In genomic region chr1:225428066-225428878, GRCh38 we compare ENCODE assay signal across 8 cellular contexts. TPM values are rescaled to one million over a fixed set of nuclear protein-coding genes. Genes with fewer than 3 reads are reported as not detected.
DNase-seq lines count a peak whose midpoint lies in the region; ATAC-seq and TF ChIP-seq lines count a peak whose summit lies in the region.

No MANE protein-coding gene starts in this region.

- peaks cover 30% of the 10 kb centered on the region for H4K20me1 ChIP-seq in OCI-LY7 (ENCODE audit: insufficient read depth, low read length)

- intact Hi-C loops in OCI-LY7 (cut with micrococcal nuclease; ENCODE audit: unreplicated experiment): loop anchor here (1.0 to 10.0 kb wide), 7 partner anchors 8 to 993 kb away; partner anchors contain the start of genes ENAH, H3-3A, LEFTY2 and WDR26

- peak; percentile 85 for ATAC-seq in GM21515 (IDR thresholded peaks at IDR 0.05; ENCODE audit: unreplicated experiment)

- H2AFZ ChIP-seq in OCI-LY7 (ENCODE audit: low read length): peak overlapping the region; percentile 38; the same call in 1 of the 2 replicates

- TSS peak; percentile 94 for BruUV-seq in OCI-LY7 (replicated peaks; lab: Mats Ljungman, UMichigan)

- peak; percentile 98 for DNase-seq in DMS 273 (lab: John Stamatoyannopoulos, UW; ENCODE audit: unreplicated experiment)
- DNase-seq in OCI-LY7 (ENCODE audit: low spot score): peak; percentile 95
- DNase-seq in activated T-cell treated with anti-CD3 and anti-CD28 coated beads, Interleukin-2, amount 50 U/mL, for 1 hour: peak; percentile 94
- DNase-seq in epithelial cell of proximal tubule (ENCODE audit: low read depth): no peak
- peak; percentile 91 for DNase-seq in stimulated activated CD8-positive, alpha-beta memory T cell treated with anti-CD3 and anti-CD28 coated beads, Interleukin-4, amount 100 ng/mL, for 48 hours

- H3K36me3 ChIP-seq in HUES64 (ENCODE audit: insufficient read depth, low read length): no peaks in the 10 kb centered on the region
- peaks cover 38% of the 10 kb centered on the region for H3K36me3 ChIP-seq in OCI-LY7 (ENCODE audit: insufficient read depth, low read length)
- H3K36me3 ChIP-seq in mucosa of stomach (ENCODE audit: control insufficient read depth, insufficient read depth, low read length): no peaks in the 10 kb centered on the region

- CTCF ChIA-PET in OCI-LY7 (lab: Charles Lee; ENCODE audit: unreplicated experiment): interaction anchor here (0.5 to 2.1 kb wide), 6 partner anchors 12 to 1811 kb away, joined by 3 to 6 read pairs (median 3); no protein-coding TSS in a partner anchor

- peaks cover 25% of the 10 kb centered on the region for H3K27me3 ChIP-seq in HUES64 (ENCODE audit: insufficient read depth, low read length)
- H3K27me3 ChIP-seq in mucosa of stomach (ENCODE audit: control insufficient read depth, insufficient read depth, low read length): no peaks in the 10 kb centered on the region

- H3K27ac ChIP-seq in HUES64 (ENCODE audit: low read depth, low read length) (peak overlapping the region; percentile 88), OCI-LY7 (ENCODE audit: low read depth, low read length, poor library complexity, severe bottlenecking) (peak overlapping the region; percentile 92)

- POLR2A ChIA-PET in OCI-LY7 (lab: Charles Lee): interaction anchor here (0.6 to 12.2 kb wide), 8 partner anchors 10 to 1241 kb away, joined by 3 to 242 read pairs (median 4); no protein-coding TSS in a partner anchor

- under 1% methylated on average over 81 of the region's 81 CpGs for WGBS in HUES64

- H3K4me2 ChIP-seq in OCI-LY7 (ENCODE audit: low read length): peak overlapping the region; percentile 96

- H3K4me3 ChIP-seq in HUES64 (ENCODE audit: low read length) (peak overlapping the region; percentile 91), OCI-LY7 (ENCODE audit: low read depth, low read length, poor library complexity, severe bottlenecking) (peak overlapping the region; percentile 85), epithelial cell of proximal tubule (ENCODE audit: low read depth, low read length) (peak overlapping the region; percentile 86), mucosa of stomach (ENCODE audit: low read length) (peak overlapping the region; percentile 43)

- H3K4me1 ChIP-seq in HUES64 (ENCODE audit: insufficient read depth, low read length) (peaks cover 41% of the 10 kb centered on the region), OCI-LY7 (ENCODE audit: insufficient read depth, low read length, poor library complexity, severe bottlenecking) (peaks cover 33% of the 10 kb centered on the region), mucosa of stomach (ENCODE audit: control insufficient read depth, insufficient read depth, low read length) (peaks cover 21% of the 10 kb centered on the region)

- peaks cover 45% of the 10 kb centered on the region for H3K79me2 ChIP-seq in OCI-LY7 (ENCODE audit: insufficient read depth, low read depth, low read length)

- H3K9ac ChIP-seq in HUES64 (ENCODE audit: low read depth, low read length) (peak overlapping the region; percentile 90), mucosa of stomach (ENCODE audit: low read length) (peak overlapping the region; percentile 90)

- no peak for TF ChIP-seq CTCF in OCI-LY7 (conservative IDR thresholded peaks at IDR 0.05; ENCODE audit: low read length)
- no peak for TF ChIP-seq CTCF in epithelial cell of proximal tubule (conservative IDR thresholded peaks at IDR 0.05; ENCODE audit: low read depth, low read length)

- H3K9me3 ChIP-seq in HUES64 (ENCODE audit: insufficient read depth, low read depth, low read length) (peaks cover 7% of the 10 kb centered on the region), OCI-LY7 (ENCODE audit: low read length) (peaks cover 6% of the 10 kb centered on the region; the same call in 1 of the 2 replicates), mucosa of stomach (ENCODE audit: control insufficient read depth, low read length) (no peaks in the 10 kb centered on the region)

- no peaks in the 10 kb centered on the region for H3K9me2 ChIP-seq in OCI-LY7 (ENCODE audit: insufficient read depth, low read length)

RNA-seq across cellular contexts. Expression of gene LBR, which starts 0.4 kb away (rescaled TPM):
- polyA plus RNA-seq in HUES64 (2013, experiment 1 of 2): 59.4 TPM
- polyA plus RNA-seq in HUES64 (2013, experiment 2 of 2): 62.7 TPM
- 110 and 117 TPM in 2 replicates for total RNA-seq in OCI-LY7 (2014; rRNA removed; shearing (Covaris generic))
- 288 and 297 TPM in 2 replicates for total RNA-seq in OCI-LY7 (2022)
- 51.7 and 92.0 TPM in 2 replicates for total RNA-seq in epithelial cell of proximal tubule
